7 cellular contexts compared by ENCODE assay signal in genomic region chr20:49278036-49278816, GRCh38. TPM values are rescaled to one million over a fixed set of nuclear protein-coding genes. Genes with fewer than 3 reads are reported as not detected.
DNase-seq lines count a peak whose midpoint lies in the region; ATAC-seq, FAIRE-seq and TF ChIP-seq lines count a peak whose summit lies in the region.

Gene ZNFX1 (minus strand): TSS chr20:49278057. CDS start chr20:49275839, 2,218 bp downstream.

- in situ Hi-C loops in astrocyte of the cerebellum (cut with HindIII; ENCODE audit: low sequenced_read_pairs), result no loop called here

- peak; percentile 95 for FAIRE-seq in GM18507 (lab: Jason Lieb, UNC)

- H3K4me3 ChIP-seq in astrocyte of the cerebellum (ENCODE audit: low read depth, low read length), result peak within 1 kb of the TSS; percentile 96

- no peak for TF ChIP-seq CTCF in astrocyte of the cerebellum (IDR thresholded peaks at IDR 0.05; ENCODE audit: low read depth, low read length, missing control alignments)

- peak; percentile 74 for ATAC-seq in HG02981 (IDR thresholded peaks at IDR 0.05; ENCODE audit: unreplicated experiment)

- DNase-seq in GM18507 (ENCODE audit: extremely low spot score, insufficient read length, low read depth) (peak; percentile 89), NCI-H2029 treated with DMSO at 0.1 percent for 48 hours (lab: John Stamatoyannopoulos, UW) (peak; percentile 95), T-helper 9 cell (peak; percentile 97), astrocyte of the cerebellum (ENCODE audit: low read depth) (peak; percentile 94), hepatic stellate cell (ENCODE audit: low spot score) (peak; percentile 94), renal cortical epithelial cell (ENCODE audit: low read depth) (peak; percentile 89)

RNA-seq across cellular contexts. Expression of gene ZNFX1, which starts in this region (rescaled TPM):
- total RNA-seq in renal cortical epithelial cell, result 51.9 and 89.2 TPM in 2 replicates

Comparison
In these comparisons a context has a peak if more than half of its experiments do, and no peak if none do; other contexts are left out.
1. Peak in every context shown above with its lines: DNase-seq, ATAC-seq and H3K4me3 ChIP-seq.